In genomic region chr22:48713266-48714205, GRCh38 we compare ENCODE assay signal across 14 cellular contexts.
"Had no signal": no experiment of that assay in that cellular context is flagged by ENCODE, and none has a peak within 500 bp of the region (broad histone marks: within the 10 kb centered on the region; RNA-seq: fewer than 3 reads in every experiment).

No MANE protein-coding gene starts in this region.

- ATAC-seq: activated T-helper 17 cell treated with anti-CD3 and anti-CD28 coated beads, Interleukin-2, amount 50 U/mL, for 72 hours; heart left ventricle; T-helper 17 cell had no signal

- H3K36me3 Mint-ChIP-seq: activated naive CD8-positive, alpha-beta T cell treated with anti-CD3 and anti-CD28 coated beads, Interleukin-2, amount 10 ng/mL, durations not matched to agents 7 days and 5 days had no signal

- H3K27me3 Mint-ChIP-seq: T-helper 17 cell had no signal

- H3K4me1 Mint-ChIP-seq: activated T-helper 17 cell treated with anti-CD3 and anti-CD28 coated beads, Interleukin-2, amount 50 U/mL, for 72 hours; T-helper 17 cell had no signal

- H3K9me3 ChIP-seq: psoas muscle, uterus had no signal

- H3K4me3 Mint-ChIP-seq: activated naive CD8-positive, alpha-beta T cell treated with anti-CD3 and anti-CD28 coated beads, Interleukin-2, amount 10 ng/mL, durations not matched to agents 7 days and 5 days; activated T-helper 17 cell treated with anti-CD3 and anti-CD28 coated beads, Interleukin-2, amount 50 U/mL, for 72 hours; stimulated activated naive CD8-positive, alpha-beta T cell treated with anti-CD3 and anti-CD28 coated beads, Interleukin-15, Interleukin-2, amounts not matched to agents 100 ng/mL and 50 ng/mL, for 24 hours; T-helper 17 cell had no signal

- H3K36me3 ChIP-seq: heart left ventricle, uterus had no signal

- H3K9me3 Mint-ChIP-seq: activated naive CD8-positive, alpha-beta T cell treated with anti-CD3 and anti-CD28 coated beads, Interleukin-2, amount 10 ng/mL, durations not matched to agents 7 days and 5 days had no signal

- H3K4me1 ChIP-seq: heart left ventricle, psoas muscle, uterus had no signal

- H3K27me3 ChIP-seq: heart left ventricle, uterus had no signal

- H3K27ac Mint-ChIP-seq: activated naive CD8-positive, alpha-beta T cell treated with anti-CD3 and anti-CD28 coated beads, Interleukin-2, amount 10 ng/mL, durations not matched to agents 7 days and 5 days; activated T-helper 17 cell treated with anti-CD3 and anti-CD28 coated beads, Interleukin-2, amount 50 U/mL, for 72 hours; stimulated activated naive CD8-positive, alpha-beta T cell treated with anti-CD3 and anti-CD28 coated beads, Interleukin-15, Interleukin-2, amounts not matched to agents 100 ng/mL and 50 ng/mL, for 24 hours; T-helper 17 cell had no signal

- H3K4me3 ChIP-seq: heart left ventricle, psoas muscle, thoracic aorta, uterus had no signal

- DNase-seq: activated CD4-positive, alpha-beta T cell treated with anti-CD3 and anti-CD28 coated beads, Interleukin-2, amount 50 U/mL, for 1 hour; activated naive CD8-positive, alpha-beta T cell treated with anti-CD3 and anti-CD28 coated beads, Interleukin-2, amount 10 ng/mL, durations not matched to agents 7 days and 5 days; activated T-cell treated with anti-CD3 and anti-CD28 coated beads for 4 hours; effector CD4-positive, alpha-beta T cell; islet precursor cell; stimulated activated CD4-positive, alpha-beta T cell treated with anti-CD3 and anti-CD28 coated beads, Interleukin-15, amount 100 ng/mL, for 24 hours; stimulated activated CD4-positive, alpha-beta T cell treated with anti-CD3 and anti-CD28 coated beads, Interleukin-4, amount 100 ng/mL, for 24 hours; T-helper 17 cell; uterus had no signal

- H3K27ac ChIP-seq: heart left ventricle, psoas muscle, thoracic aorta, uterus had no signal
